ENCODE assay signal across 9 cellular contexts in genomic region chr9:114434878-114435311, GRCh38. TPM values are rescaled to one million over a fixed set of nuclear protein-coding genes. Genes with fewer than 3 reads are reported as not detected.
DNase-seq lines count a peak whose midpoint lies in the region; ATAC-seq and TF ChIP-seq lines count a peak whose summit lies in the region.
"Had no signal": no experiment of that assay in that cellular context is flagged by ENCODE, and none has a peak within 500 bp of the region (broad histone marks: within the 10 kb centered on the region; RNA-seq: fewer than 3 reads in every experiment).

No MANE protein-coding gene starts in this region.

- peaks cover 0 to 2% (median 0%) of the 10 kb centered on the region in 3 donors for H3K27me3 Mint-ChIP-seq in CD14-positive monocyte (ENCODE audit: low read depth in 3 of 3)
- H3K27me3 Mint-ChIP-seq: IgD-negative memory B cell had no signal

- H3K4me3 ChIP-seq in cardiac fibroblast (replicated peaks in 1 of 2; ENCODE audit: low read depth in 2 of 2, low read length in 2 of 2) = no peak overlapping the region

- H3K4me1 Mint-ChIP-seq in CD14-positive monocyte = no peaks in the 10 kb centered on the region

- no peak overlapping the region for H3K4me3 Mint-ChIP-seq in CD14-positive monocyte
- H3K4me3 Mint-ChIP-seq: IgD-negative memory B cell had no signal

- H3K27ac Mint-ChIP-seq in CD14-positive monocyte = no peak overlapping the region
- H3K27ac Mint-ChIP-seq: IgD-negative memory B cell had no signal

- TF ChIP-seq CTCF in CD14-positive monocyte (IDR thresholded peaks at IDR 0.05) = peak; percentile 34
- TF ChIP-seq CTCF in GM20000 (IDR thresholded peaks at IDR 0.05; ENCODE audit: extremely low read depth, missing control alignments) = peak; percentile 42
- TF ChIP-seq CTCF in cardiac fibroblast (IDR thresholded peaks at IDR 0.05; ENCODE audit: low read depth, low read length) = peak; percentile 74

- H3K9me3 Mint-ChIP-seq in CD14-positive monocyte = no peaks in the 10 kb centered on the region
- H3K9me3 Mint-ChIP-seq: IgD-negative memory B cell had no signal

- H3K36me3 Mint-ChIP-seq in CD14-positive monocyte = no peaks in the 10 kb centered on the region

- DNase-seq in CD14-positive monocyte (ENCODE audit: low spot score) (no peak), GM20000 (ENCODE audit: low spot score) (peak; percentile 60), NCI-H524 treated with DMSO at 0.1 percent for 48 hours (lab: John Stamatoyannopoulos, UW) (peak; percentile 31), cardiac fibroblast (ENCODE audit: low read depth in 2 of 2) (peak; percentile 56 to 62), medulla oblongata (ENCODE audit: extremely low spot score) (peak; percentile 71)
- DNase-seq in activated CD8-positive, alpha-beta memory T cell treated with anti-CD3 and anti-CD28 coated beads, Interleukin-2, amount 50 U/mL, for 48 hours = no peak
- DNase-seq in NK-92 treated with Interleukin-12 subunit alpha and Interleukin-12 subunit beta, amount 100 ng/mL, for 24 hours (lab: John Stamatoyannopoulos, UW) = no peak

- no peak for ATAC-seq in HG03097 (IDR thresholded peaks at IDR 0.05; ENCODE audit: low FRiP score, unreplicated experiment)

- intact Hi-C loops in CD14-positive monocyte (cut with micrococcal nuclease) = loop anchor here in 1 of 2 donors (10.0 kb wide), 1 partner anchor 220 kb away; the partner anchor contains the start of gene TEX53

RNA-seq across cellular contexts. Expression of gene AKNA, which starts 47.1 kb away (rescaled TPM):
- polyA plus RNA-seq in CD14-positive monocyte = 1 to 10 TPM; 3.3 to 7.3 TPM

Comparison
In these comparisons a context has a peak if more than half of its experiments do, and no peak if none do; other contexts are left out.
1. DNase-seq: peak in GM20000 (single experiment), NCI-H524 treated with DMSO at 0.1 percent for 48 hours (single experiment), cardiac fibroblast (2 of 2) and medulla oblongata (single experiment); none in CD14-positive monocyte (single experiment), activated CD8-positive, alpha-beta memory T cell treated with anti-CD3 and anti-CD28 coated beads, Interleukin-2, amount 50 U/mL, for 48 hours (single experiment) and NK-92 treated with Interleukin-12 subunit alpha and Interleukin-12 subunit beta, amount 100 ng/mL, for 24 hours (single experiment).
2. Peak in every context shown above with its lines, with median percentiles within 50 percentile points of each other: CTCF ChIP-seq.